In genomic region chr17:27651411-27652345, GRCh38 we compare ENCODE assay signal across 8 cellular contexts. TPM values are rescaled to one million over a fixed set of nuclear protein-coding genes. Genes with fewer than 3 reads are reported as not detected.
DNase-seq lines count a peak whose midpoint lies in the region; TF ChIP-seq lines count a peak whose summit lies in the region.

No MANE protein-coding gene starts in this region.

- no peak for DNase-seq in AG04450 (ENCODE audit: low read depth, low spot score)
- peak; percentile 39 for DNase-seq in GM13977 (ENCODE audit: low spot score)
- DNase-seq in T follicular helper cell (ENCODE audit: low read depth): peak; percentile 38
- peak; percentile 61 for DNase-seq in adipocyte (ENCODE audit: low read depth)
- DNase-seq in right atrium auricular region (ENCODE audit: low spot score): peak; percentile 85
- DNase-seq in stimulated activated CD4-positive, alpha-beta T cell treated with anti-CD3 and anti-CD28 coated beads, Interleukin-12 subunit alpha, Interleukin-12 subunit beta, amount 100 ng/mL, for 48 hours (ENCODE audit: low read depth in 2 of 3, low spot score in 1 of 3): peak; percentile 55 to 76 (median 59)
- DNase-seq in DMS79 (lab: John Stamatoyannopoulos, UW): no peak
- no peak for DNase-seq in cortex of kidney (lab: John Stamatoyannopoulos, UW)

- H3K4me3 ChIP-seq in AG04450 (ENCODE audit: low read depth, low read length) (no peak overlapping the region), adipocyte (ENCODE audit: low read length) (no peak overlapping the region), right atrium auricular region (no peak overlapping the region)

- no peaks in the 10 kb centered on the region for H3K4me1 ChIP-seq in adipocyte (ENCODE audit: control insufficient read depth, insufficient read depth, low read length)
- peaks cover 0 to 13% of the 10 kb centered on the region in 2 donors for H3K4me1 ChIP-seq in right atrium auricular region

- in situ Hi-C loops in GM13977 (cut with MboI; ENCODE audit: low pct_unique_long_range_greater_than_20kb, low sequenced_read_pairs, unreplicated experiment): loop anchor here (10.0 kb wide), 2 partner anchors 47 to 113 kb away; no protein-coding TSS in a partner anchor

- H3K36me3 ChIP-seq in adipocyte (ENCODE audit: control insufficient read depth, insufficient read depth, low read length, severe bottlenecking) (no peaks in the 10 kb centered on the region), right atrium auricular region (no peaks in the 10 kb centered on the region)

- CTCF ChIA-PET in AG04450 (lab: Charles Lee): interaction anchor here (0.6 to 8.7 kb wide), 21 partner anchors 11 to 455 kb away, joined by 3 to 109 read pairs (median 3); no protein-coding TSS in a partner anchor

- TF ChIP-seq CTCF in AG04450 (IDR thresholded peaks at IDR 0.05; ENCODE audit: low read depth, low read length) (peak; percentile 68), GM13977 (IDR thresholded peaks at IDR 0.05; ENCODE audit: extremely low read depth, insufficient read depth, missing control alignments) (peak; percentile 80), right atrium auricular region (IDR thresholded peaks at IDR 0.05) (peak; percentile 87 to 95)

- no peaks in the 10 kb centered on the region for H3K27me3 ChIP-seq in AG04450 (ENCODE audit: control insufficient read depth, insufficient read depth, low read length)
- peaks cover 19% of the 10 kb centered on the region for H3K27me3 ChIP-seq in adipocyte (replicated peaks; ENCODE audit: control insufficient read depth, insufficient read depth, low read length)
- no peaks in the 10 kb centered on the region for H3K27me3 ChIP-seq in right atrium auricular region

- H3K9ac ChIP-seq in adipocyte (ENCODE audit: low read length): no peak overlapping the region

- H3K27ac ChIP-seq in AG04450 (ENCODE audit: low read depth, low read length) (no peak overlapping the region), right atrium auricular region (no peak overlapping the region)

- POLR2A ChIA-PET in AG04450 (lab: Yijun Ruan, JAX): no interaction called here

- H3K9me3 ChIP-seq in AG04450 (ENCODE audit: control insufficient read depth, insufficient read depth, low read length): no peaks in the 10 kb centered on the region
- no peaks in the 10 kb centered on the region for H3K9me3 ChIP-seq in adipocyte (ENCODE audit: control insufficient read depth, low read length)
- H3K9me3 ChIP-seq in right atrium auricular region: no peaks in the 10 kb centered on the region

RNA-seq across cellular contexts. Expression of gene LGALS9, which starts 20.7 kb away (rescaled TPM):
- polyA plus RNA-seq in AG04450 (2011; rRNA removed): 3.0 and 3.5 TPM in 2 replicates
- polyA minus RNA-seq in AG04450 (2011; rRNA and poly(A)+ RNA removed): 5.2 and 6.4 TPM in 2 replicates
- 10 to 100 TPM in 1 of 2 donors, 1 to 10 TPM in 1; 9.7 to 27.4 TPM for total RNA-seq in right atrium auricular region

Comparison
In these comparisons a context has a peak if more than half of its experiments do, and no peak if none do; other contexts are left out.
1. DNase-seq: peak in GM13977 (single experiment), T follicular helper cell (single experiment), adipocyte (single experiment), right atrium auricular region (single experiment) and stimulated activated CD4-positive, alpha-beta T cell treated with anti-CD3 and anti-CD28 coated beads, Interleukin-12 subunit alpha, Interleukin-12 subunit beta, amount 100 ng/mL, for 48 hours (3 of 3); none in AG04450 (single experiment), DMS79 (single experiment) and cortex of kidney (single experiment).
2. Peak in every context shown above with its lines, with median percentiles within 50 percentile points of each other: CTCF ChIP-seq.